1 cellular context compared by ENCODE assay signal in genomic region chr22:38572065-38572464, GRCh38.
TF ChIP-seq lines count a peak whose summit lies in the region.

No MANE protein-coding gene starts in this region.

TF ChIP-seq in HepG2, 621 proteins besides CTCF, POLR2A, EP300 and RAD21:
- no peak for TF ChIP-seq PRDM10 (CRISPR knock-in tag; IDR thresholded peaks at IDR 0.05; ENCODE audit: low read depth)
- peak; percentile 72 for TF ChIP-seq STAG1 (CRISPR knock-in tag; IDR thresholded peaks at IDR 0.05)
- no peak for TF ChIP-seq SOX13 (IDR thresholded peaks at IDR 0.05)
- no peak for TF ChIP-seq SOX13 (CRISPR knock-in tag; conservative IDR thresholded peaks at IDR 0.05 in 1 of 2, IDR thresholded peaks at IDR 0.05 in 1 of 2)
- TF ChIP-seq ZNF674 (CRISPR knock-in tag; IDR thresholded peaks at IDR 0.05; ENCODE audit: low read depth), result no peak
- peak; percentile 20; the same call in 1 of the 2 replicates for TF ChIP-seq SMC3 (IDR thresholded peaks at IDR 0.05; ENCODE audit: low read length)
- no peak for TF ChIP-seq PITX1 (CRISPR knock-in tag; IDR thresholded peaks at IDR 0.05)
- no peak for TF ChIP-seq TMF1 (CRISPR knock-in tag; IDR thresholded peaks at IDR 0.05; ENCODE audit: low read depth)
- no peak for TF ChIP-seq STAT6 (CRISPR knock-in tag; IDR thresholded peaks at IDR 0.05; ENCODE audit: borderline replicate concordance)
- no peak for TF ChIP-seq PHF5A (CRISPR knock-in tag; IDR thresholded peaks at IDR 0.05; ENCODE audit: low read depth, unreplicated experiment)
- no peak for TF ChIP-seq ZNF329 (CRISPR knock-in tag; IDR thresholded peaks at IDR 0.05; ENCODE audit: low read depth)
- no peak for TF ChIP-seq ONECUT2 (CRISPR knock-in tag; IDR thresholded peaks at IDR 0.05)
- TF ChIP-seq HOMEZ (CRISPR knock-in tag; IDR thresholded peaks at IDR 0.05; ENCODE audit: low read depth), result no peak
- no peak for TF ChIP-seq ZNF7 (CRISPR knock-in tag; IDR thresholded peaks at IDR 0.05)
- TF ChIP-seq HDAC2 (CRISPR knock-in tag; IDR thresholded peaks at IDR 0.05), result no peak
- TF ChIP-seq ZBTB44 (CRISPR knock-in tag; IDR thresholded peaks at IDR 0.05), result no peak
- no peak for TF ChIP-seq SP5 (CRISPR knock-in tag; IDR thresholded peaks at IDR 0.05; ENCODE audit: borderline replicate concordance, low read depth)
- no peak for TF ChIP-seq HMGXB3 (CRISPR knock-in tag; IDR thresholded peaks at IDR 0.05; ENCODE audit: borderline replicate concordance)
